In the genomic region with DNA sequence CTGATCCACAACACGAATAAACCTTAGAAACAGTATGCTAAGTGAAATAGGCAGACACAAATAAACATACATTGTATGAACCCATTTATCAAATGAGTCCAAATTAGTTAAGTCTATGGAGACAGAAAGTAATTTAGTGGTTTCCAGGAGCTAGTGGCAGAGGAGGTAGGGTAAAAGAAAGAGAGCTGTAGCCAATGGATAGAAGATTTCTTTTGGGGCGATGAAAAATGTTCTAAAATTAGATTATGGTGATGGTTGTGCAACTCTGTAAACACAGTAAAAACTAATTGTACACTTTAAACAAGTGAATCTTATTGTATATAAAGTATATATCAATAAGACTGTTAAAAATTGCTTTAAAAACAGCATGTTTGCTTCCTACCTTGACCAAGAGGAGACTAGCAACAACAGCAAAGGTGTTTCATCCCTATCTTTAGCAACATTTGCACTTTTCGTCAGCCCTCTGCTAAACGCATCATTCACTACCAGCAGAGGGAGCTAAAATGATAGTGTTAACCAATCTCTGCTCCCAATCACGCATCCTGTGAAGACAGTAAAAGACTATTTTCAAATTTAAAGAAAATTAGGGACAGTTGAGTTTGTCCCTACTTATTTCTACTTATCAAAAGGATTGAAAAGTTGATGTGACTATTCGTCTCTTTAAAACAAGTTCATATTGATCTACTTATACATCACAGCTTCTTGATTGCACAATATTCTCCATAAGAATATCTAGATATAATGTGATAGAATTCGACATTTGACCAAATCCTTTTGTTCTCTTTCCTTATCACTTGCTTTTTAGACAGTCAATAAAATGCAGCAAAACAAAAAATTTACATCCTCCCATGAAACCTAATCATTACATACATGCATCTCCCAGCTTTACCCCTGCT, we compare ENCODE assay signal across 8 cellular contexts. TPM values are rescaled to one million over a fixed set of nuclear protein-coding genes. Genes with fewer than 3 reads are reported as not detected.
DNase-seq lines count a peak whose midpoint lies in the region; ATAC-seq, FAIRE-seq and TF ChIP-seq lines count a peak whose summit lies in the region.

No MANE protein-coding gene starts in this region.

- H3K27ac ChIP-seq in CD4-positive, alpha-beta memory T cell (ENCODE audit: low read depth, low read length), result no peak overlapping the region
- H3K27ac ChIP-seq in VCaP (no peak overlapping the region), psoas muscle (no peak overlapping the region)

- H3K9me3 ChIP-seq in CD4-positive, alpha-beta memory T cell (ENCODE audit: control insufficient read depth in 1 of 2, low read length in 2 of 2), result no peaks in the 10 kb centered on the region
- H3K9me3 ChIP-seq in psoas muscle, result peaks cover 7% of the 10 kb centered on the region

- no peak overlapping the region for H3K4me3 ChIP-seq in CD4-positive, alpha-beta memory T cell (ENCODE audit: low read length in 2 of 2)
- no peak overlapping the region for H3K4me3 ChIP-seq in psoas muscle

- CTCF ChIA-PET in CD4-positive, alpha-beta memory T cell (lab: Charles Lee; ENCODE audit: partially characterized antibody), result interaction anchor here (0.7 to 4.4 kb wide), 11 partner anchors 9 to 339 kb away, joined by 3 to 115 read pairs (median 4); a partner anchor contains a TSS

- H3K36me3 ChIP-seq in CD4-positive, alpha-beta memory T cell (ENCODE audit: insufficient read depth, low read length), result no peaks in the 10 kb centered on the region
- no peaks in the 10 kb centered on the region for H3K36me3 ChIP-seq in psoas muscle (ENCODE audit: insufficient read depth in 1 of 2, low read depth in 1 of 2)

- TF ChIP-seq CTCF in VCaP (conservative IDR thresholded peaks at IDR 0.05) (peak; percentile 88), psoas muscle (IDR thresholded peaks at IDR 0.05) (peak; percentile 85)

- H3K36me3 Mint-ChIP-seq in CD4-positive, alpha-beta memory T cell, result no peaks in the 10 kb centered on the region

- no peak overlapping the region for H3K4me3 Mint-ChIP-seq in CD4-positive, alpha-beta memory T cell

- peak; percentile 82 for FAIRE-seq in frontal cortex (lab: Jason Lieb, UNC)

- 28 to 38% (median 29%) methylated on average over 7 of the region's 7 CpGs for whole genome bisulfite sequencing in psoas muscle, 3 donors

- ATAC-seq in GM18519 (IDR thresholded peaks at IDR 0.05; ENCODE audit: low FRiP score, unreplicated experiment) (peak; percentile 86), HG02973 (IDR thresholded peaks at IDR 0.05; ENCODE audit: unreplicated experiment) (peak; percentile 91), psoas muscle (peak; percentile 86 to 97 (median 92))

- POLR2A ChIA-PET in CD4-positive, alpha-beta memory T cell (lab: Charles Lee; ENCODE audit: partially characterized antibody), result interaction anchor here (0.6 kb wide), 1 partner anchor 412 kb away, joined by 3 read pairs; no protein-coding TSS in a partner anchor

- H3K4me1 Mint-ChIP-seq in CD4-positive, alpha-beta memory T cell, result no peaks in the 10 kb centered on the region

- intact Hi-C loops in CD4-positive, alpha-beta memory T cell (cut with micrococcal nuclease), result loop anchor here (1.0 kb wide), 1 partner anchor 221 kb away; no protein-coding TSS in a partner anchor
- intact Hi-C loops in psoas muscle (cut with DNase I), result loop anchor here (5.0 to 10.0 kb wide), 3 partner anchors 137 to 332 kb away; no protein-coding TSS in a partner anchor

- H3K27me3 Mint-ChIP-seq in CD4-positive, alpha-beta memory T cell, result peaks cover 2 to 11% of the 10 kb centered on the region in 2 donors

- no peak overlapping the region for H3K27ac Mint-ChIP-seq in CD4-positive, alpha-beta memory T cell

- no peaks in the 10 kb centered on the region for H3K4me1 ChIP-seq in CD4-positive, alpha-beta memory T cell (ENCODE audit: insufficient read depth, low read length)
- H3K4me1 ChIP-seq in psoas muscle, result no peaks in the 10 kb centered on the region

- DNase-seq in CD4-positive, alpha-beta memory T cell, result peak in 4 of 5 donors; percentile 39 to 47 (median 44)
- DNase-seq in NCI-H1694 treated with DMSO at 0.1 percent for 48 hours (lab: John Stamatoyannopoulos, UW), result peak; percentile 9
- DNase-seq in frontal cortex (ENCODE audit: low spot score in 2 of 2), result peak; percentile 26 to 33
- DNase-seq in psoas muscle, result no peak
- no peak for DNase-seq in 8988T

- peaks cover 0 to 17% (median 8%) of the 10 kb centered on the region in 8 donors for H3K9me3 Mint-ChIP-seq in CD4-positive, alpha-beta memory T cell

- H3K27me3 ChIP-seq in CD4-positive, alpha-beta memory T cell (ENCODE audit: insufficient read depth, low read length), result no peaks in the 10 kb centered on the region
- no peaks in the 10 kb centered on the region for H3K27me3 ChIP-seq in psoas muscle (ENCODE audit: insufficient read depth in 3 of 3, low read length in 2 of 3)

RNA-seq across cellular contexts. Expression of a gene that starts 24.0 kb away (rescaled TPM):
- not detected for total RNA-seq in CD4-positive, alpha-beta memory T cell
- not detected for polyA plus RNA-seq in CD4-positive, alpha-beta memory T cell
- total RNA-seq in frontal cortex (under 0.01 TPM), psoas muscle (1 to 10 TPM; 1.7 to 6.4 (median 4.8) TPM)
- 10 to 100 TPM in 1 of 3 donors, 1 to 10 TPM in 1, under 1 TPM in 1; 0.04 to 19.5 (median 8.7) TPM for polyA plus RNA-seq in psoas muscle

Comparison
In these comparisons a context has a peak if more than half of its experiments do, and no peak if none do; other contexts are left out.
1. DNase-seq: peak in CD4-positive, alpha-beta memory T cell (4 of 5), NCI-H1694 treated with DMSO at 0.1 percent for 48 hours (single experiment) and frontal cortex (2 of 2); none in psoas muscle (0 of 2) and 8988T (single experiment).
2. Peak in every context shown above with its lines, with median percentiles within 50 percentile points of each other: ATAC-seq.